ENCODE assay signal across 8 cellular contexts in genomic region chr1:117368116-117369108, GRCh38. TPM values are rescaled to one million over a fixed set of nuclear protein-coding genes. Genes with fewer than 3 reads are reported as not detected.
DNase-seq lines count a peak whose midpoint lies in the region; ATAC-seq and TF ChIP-seq lines count a peak whose summit lies in the region.

No MANE protein-coding gene starts in this region.

- H3K27me3 Mint-ChIP-seq in activated naive CD8-positive, alpha-beta T cell treated with anti-CD3 and anti-CD28 coated beads, Interleukin-2, amount 10 ng/mL, durations not matched to agents 7 days and 5 days = no peaks in the 10 kb centered on the region
- no peaks in the 10 kb centered on the region for H3K27me3 Mint-ChIP-seq in stimulated activated naive B cell treated with anti-CD40 and anti-IgM and Interleukin-4, amounts not matched to agents 10 μg/mL and 1 μg/mL and 100 μg/mL, for 72 hours

- no peaks in the 10 kb centered on the region for H3K9me3 Mint-ChIP-seq in activated naive CD8-positive, alpha-beta T cell treated with anti-CD3 and anti-CD28 coated beads, Interleukin-2, amount 10 ng/mL, durations not matched to agents 7 days and 5 days
- no peaks in the 10 kb centered on the region for H3K9me3 Mint-ChIP-seq in stimulated activated naive B cell treated with anti-CD40 and anti-IgM and Interleukin-4, amounts not matched to agents 10 μg/mL and 1 μg/mL and 100 μg/mL, for 72 hours

- peaks cover 29% of the 10 kb centered on the region for H3K4me1 ChIP-seq in KMS-11 (ENCODE audit: low read depth, poor library complexity, severe bottlenecking)

- no peak for TF ChIP-seq CTCF in KMS-11 (conservative IDR thresholded peaks at IDR 0.05; ENCODE audit: low read depth, low read length)

- peaks cover 50% of the 10 kb centered on the region for H3K4me1 Mint-ChIP-seq in activated naive CD8-positive, alpha-beta T cell treated with anti-CD3 and anti-CD28 coated beads, Interleukin-2, amount 10 ng/mL, durations not matched to agents 7 days and 5 days
- peaks cover 35 to 71% of the 10 kb centered on the region in 2 donors for H3K4me1 Mint-ChIP-seq in stimulated activated naive B cell treated with anti-CD40 and anti-IgM and Interleukin-4, amounts not matched to agents 10 μg/mL and 1 μg/mL and 100 μg/mL, for 72 hours

- no peaks in the 10 kb centered on the region for H3K27me3 ChIP-seq in KMS-11 (ENCODE audit: insufficient read depth, low read depth)

- peak overlapping the region; percentile 92; the same call in 1 of the 2 replicates for H3K27ac ChIP-seq in KMS-11

- POLR2A ChIA-PET in activated naive CD8-positive, alpha-beta T cell treated with anti-CD3 and anti-CD28 coated beads, Interleukin-2, amount 10 ng/mL, durations not matched to agents 7 days and 5 days (lab: Charles Lee) = interaction anchor here (0.6 to 1.6 kb wide), 4 partner anchors 26 to 302 kb away, joined by 3 to 4 read pairs (median 4); no protein-coding TSS in a partner anchor

- H3K4me3 ChIP-seq in KMS-11 (IDR thresholded peaks at IDR 0.05; ENCODE audit: insufficient read depth, low read depth, low read length) = no peak overlapping the region

- peak overlapping the region; percentile 87 for H3K27ac Mint-ChIP-seq in activated naive CD8-positive, alpha-beta T cell treated with anti-CD3 and anti-CD28 coated beads, Interleukin-2, amount 10 ng/mL, durations not matched to agents 7 days and 5 days
- peak overlapping the region; percentile 78 for H3K27ac Mint-ChIP-seq in stimulated activated naive B cell treated with anti-CD40 and anti-IgM and Interleukin-4, amounts not matched to agents 10 μg/mL and 1 μg/mL and 100 μg/mL, for 72 hours

- no peaks in the 10 kb centered on the region for H4K20me1 ChIP-seq in KMS-11 (ENCODE audit: insufficient read depth)

- peaks cover 69% of the 10 kb centered on the region for H3K79me2 ChIP-seq in KMS-11 (ENCODE audit: insufficient read depth, low read depth)

- no peaks in the 10 kb centered on the region for H3K36me3 ChIP-seq in KMS-11 (ENCODE audit: insufficient read depth)

- peaks cover 6% of the 10 kb centered on the region for H3K36me3 Mint-ChIP-seq in activated naive CD8-positive, alpha-beta T cell treated with anti-CD3 and anti-CD28 coated beads, Interleukin-2, amount 10 ng/mL, durations not matched to agents 7 days and 5 days
- H3K36me3 Mint-ChIP-seq in stimulated activated naive B cell treated with anti-CD40 and anti-IgM and Interleukin-4, amounts not matched to agents 10 μg/mL and 1 μg/mL and 100 μg/mL, for 72 hours = peaks cover 0 to 5% of the 10 kb centered on the region in 2 donors

- DNase-seq in stimulated activated CD4-positive, alpha-beta T cell treated with anti-CD3 and anti-CD28 coated beads, Interleukin-15, amount 100 ng/mL, for 24 hours = peak; percentile 26
- DNase-seq in stimulated activated CD4-positive, alpha-beta T cell treated with anti-CD3 and anti-CD28 coated beads, Interleukin-2, amount 100 ng/mL, for 24 hours = no peak
- DNase-seq in activated naive CD8-positive, alpha-beta T cell treated with anti-CD3 and anti-CD28 coated beads, Interleukin-2, amount 10 ng/mL, durations not matched to agents 7 days and 5 days = no peak
- DNase-seq in inferior parietal cortex (ENCODE audit: extremely low spot score) (peak; percentile 48), hippocampal formation (lab: John Stamatoyannopoulos, UW) (no peak)
- DNase-seq in stimulated activated naive B cell treated with anti-CD40 and anti-IgM and Interleukin-4, amounts not matched to agents 10 μg/mL and 1 μg/mL and 100 μg/mL, for 72 hours = no peak

- H2AFZ ChIP-seq in KMS-11 (ENCODE audit: low read depth) = no peak overlapping the region

- H3K4me2 ChIP-seq in KMS-11 = peak overlapping the region; percentile 84

- H3K4me3 Mint-ChIP-seq in activated naive CD8-positive, alpha-beta T cell treated with anti-CD3 and anti-CD28 coated beads, Interleukin-2, amount 10 ng/mL, durations not matched to agents 7 days and 5 days = peak overlapping the region; percentile 92
- H3K4me3 Mint-ChIP-seq in stimulated activated naive B cell treated with anti-CD40 and anti-IgM and Interleukin-4, amounts not matched to agents 10 μg/mL and 1 μg/mL and 100 μg/mL, for 72 hours = peak overlapping the region; percentile 87

- no peak for ATAC-seq in activated naive CD8-positive, alpha-beta T cell treated with anti-CD3 and anti-CD28 coated beads, Interleukin-2, amount 10 ng/mL, durations not matched to agents 7 days and 5 days (ENCODE audit: low read depth)
- ATAC-seq in stimulated activated naive B cell treated with anti-CD40 and anti-IgM and Interleukin-4, amounts not matched to agents 10 μg/mL and 1 μg/mL and 100 μg/mL, for 72 hours (replicated peaks) = peak in 1 of 2 donors; percentile 22
- no peak for ATAC-seq in HG03097 (IDR thresholded peaks at IDR 0.05; ENCODE audit: low FRiP score, unreplicated experiment)

- peak overlapping the region; percentile 82; the same call in 1 of the 2 replicates for H3K9ac ChIP-seq in KMS-11

RNA-seq across cellular contexts. Expression of gene MAN1A2, which starts 1.2 kb away (rescaled TPM):
- total RNA-seq in activated naive CD8-positive, alpha-beta T cell treated with anti-CD3 and anti-CD28 coated beads, Interleukin-2, amount 10 ng/mL, durations not matched to agents 7 days and 5 days = 10 to 100 TPM; 36.1 to 43.2 TPM

Comparison
In these comparisons a context has a peak if more than half of its experiments do, and no peak if none do; other contexts are left out.
1. DNase-seq: peak in stimulated activated CD4-positive, alpha-beta T cell treated with anti-CD3 and anti-CD28 coated beads, Interleukin-15, amount 100 ng/mL, for 24 hours (single experiment) and inferior parietal cortex (single experiment); none in stimulated activated CD4-positive, alpha-beta T cell treated with anti-CD3 and anti-CD28 coated beads, Interleukin-2, amount 100 ng/mL, for 24 hours (0 of 2), activated naive CD8-positive, alpha-beta T cell treated with anti-CD3 and anti-CD28 coated beads, Interleukin-2, amount 10 ng/mL, durations not matched to agents 7 days and 5 days (single experiment), stimulated activated naive B cell treated with anti-CD40 and anti-IgM and Interleukin-4, amounts not matched to agents 10 μg/mL and 1 μg/mL and 100 μg/mL, for 72 hours (single experiment) and hippocampal formation (0 of 2).